ENCODE assay signal across 26 cellular contexts in genomic region chr7:135434047-135434446, GRCh38.
"Had no signal": no experiment of that assay in that cellular context is flagged by ENCODE, and none has a peak within 500 bp of the region (broad histone marks: within the 10 kb centered on the region; RNA-seq: fewer than 3 reads in every experiment).

No MANE protein-coding gene starts in this region.

- H3K9ac ChIP-seq: parathyroid adenoma had no signal

- ATAC-seq: activated naive CD4-positive, alpha-beta T cell treated with anti-CD3 and anti-CD28 coated beads, Interleukin-2, amount 50 U/mL, for 72 hours; activated T-helper 17 cell treated with anti-CD3 and anti-CD28 coated beads, Interleukin-2, amount 50 U/mL, for 72 hours; heart left ventricle; naive thymus-derived CD8-positive, alpha-beta T cell; right cardiac atrium; stimulated activated memory B cell treated with anti-CD40 and anti-IgM and Interleukin-4, amounts not matched to agents 10 μg/mL and 1 μg/mL and 100 μg/mL, for 72 hours; T-cell; WTC11 had no signal

- DNase-seq: activated CD8-positive, alpha-beta memory T cell treated with anti-CD3 and anti-CD28 coated beads for 24 hours; activated CD8-positive, alpha-beta memory T cell treated with anti-CD3 and anti-CD28 coated beads, Interleukin-2, amount 50 U/mL, for 4 hours; activated T-cell treated with anti-CD3 and anti-CD28 coated beads, Interleukin-2, amount 50 U/mL, for 24 hours; aorta; endodermal cell; heart left ventricle; kidney; left ventricle myocardium inferior; naive thymus-derived CD8-positive, alpha-beta T cell; right cardiac atrium; stimulated activated CD4-positive, alpha-beta T cell treated with anti-CD3 and anti-CD28 coated beads, Interleukin-15, amount 100 ng/mL, for 24 hours; stomach; T-cell; transverse colon; uterus had no signal

- H3K9me3 Mint-ChIP-seq: activated T-cell treated with anti-CD3 and anti-CD28 coated beads, Interleukin-2, amount 50 U/mL, for 24 hours had no signal

- H3K4me3 Mint-ChIP-seq: activated T-cell treated with anti-CD3 and anti-CD28 coated beads, Interleukin-2, amount 50 U/mL, for 24 hours; activated T-helper 17 cell treated with anti-CD3 and anti-CD28 coated beads, Interleukin-2, amount 50 U/mL, for 72 hours; central memory CD8-positive, alpha-beta T cell; endodermal cell; mesothelial cell of epicardium; naive thymus-derived CD8-positive, alpha-beta T cell; stimulated activated memory B cell treated with anti-CD40 and anti-IgM and Interleukin-4, amounts not matched to agents 10 μg/mL and 1 μg/mL and 100 μg/mL, for 72 hours; T-cell; WTC11 had no signal

- H3K27ac ChIP-seq: breast epithelium, coronary artery, epithelial cell of prostate, heart left ventricle, left ventricle myocardium inferior, parathyroid adenoma, skin epidermis, stomach, transverse colon, uterus had no signal

- H3K4me3 ChIP-seq: breast epithelium, coronary artery, heart left ventricle, left ventricle myocardium inferior, skin epidermis, stomach, transverse colon, uterus had no signal

- H3K9me3 ChIP-seq: breast epithelium, stomach, transverse colon, uterus had no signal

- H3K27me3 ChIP-seq: breast epithelium, heart left ventricle, stomach, transverse colon, uterus had no signal

- H3K27me3 Mint-ChIP-seq: activated T-cell treated with anti-CD3 and anti-CD28 coated beads, Interleukin-2, amount 50 U/mL, for 24 hours; activated T-helper 17 cell treated with anti-CD3 and anti-CD28 coated beads, Interleukin-2, amount 50 U/mL, for 72 hours; central memory CD8-positive, alpha-beta T cell; naive thymus-derived CD8-positive, alpha-beta T cell; stimulated activated memory B cell treated with anti-CD40 and anti-IgM and Interleukin-4, amounts not matched to agents 10 μg/mL and 1 μg/mL and 100 μg/mL, for 72 hours; T-cell had no signal

- H2AFZ ChIP-seq: parathyroid adenoma had no signal

- H3K36me3 ChIP-seq: breast epithelium, uterus had no signal

- H3K4me1 Mint-ChIP-seq: endodermal cell had no signal

- H3K4me1 ChIP-seq: breast epithelium, uterus had no signal

- FAIRE-seq: kidney had no signal

- H3K27ac Mint-ChIP-seq: activated naive CD4-positive, alpha-beta T cell treated with anti-CD3 and anti-CD28 coated beads, Interleukin-2, amount 50 U/mL, for 72 hours; activated T-cell treated with anti-CD3 and anti-CD28 coated beads, Interleukin-2, amount 50 U/mL, for 24 hours; activated T-helper 17 cell treated with anti-CD3 and anti-CD28 coated beads, Interleukin-2, amount 50 U/mL, for 72 hours; endodermal cell; mesothelial cell of epicardium; stimulated activated memory B cell treated with anti-CD40 and anti-IgM and Interleukin-4, amounts not matched to agents 10 μg/mL and 1 μg/mL and 100 μg/mL, for 72 hours; T-cell; WTC11 had no signal
